ENCODE assay signal across 22 cellular contexts in the genomic region with DNA sequence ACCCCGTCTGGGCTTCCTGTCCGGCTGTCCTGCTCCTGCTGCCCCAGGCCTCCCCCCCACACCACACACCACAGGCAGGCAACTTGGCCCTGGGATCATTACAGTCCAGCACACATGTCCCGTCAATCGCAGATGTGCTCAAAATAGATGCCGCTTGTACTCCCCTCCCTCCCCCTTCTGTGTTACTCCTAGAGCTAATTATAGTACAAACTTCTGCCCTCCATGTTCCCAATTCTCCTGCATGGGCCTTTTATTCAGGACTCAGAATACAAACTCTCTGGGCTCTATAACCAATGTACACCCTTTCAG. TPM values are rescaled to one million over a fixed set of nuclear protein-coding genes. Genes with fewer than 3 reads are reported as not detected.
A peak's percentile ranks its signal among the peaks of the same experiment; 100 is the strongest.
DNase-seq lines count a peak whose midpoint lies in the region; ATAC-seq and TF ChIP-seq lines count a peak whose summit lies in the region.
"Had no signal": no experiment of that assay in that cellular context is flagged by ENCODE, and none has a peak within 500 bp of the region (broad histone marks: within the 10 kb centered on the region; RNA-seq: fewer than 3 reads in every experiment).

A gene with protein sequence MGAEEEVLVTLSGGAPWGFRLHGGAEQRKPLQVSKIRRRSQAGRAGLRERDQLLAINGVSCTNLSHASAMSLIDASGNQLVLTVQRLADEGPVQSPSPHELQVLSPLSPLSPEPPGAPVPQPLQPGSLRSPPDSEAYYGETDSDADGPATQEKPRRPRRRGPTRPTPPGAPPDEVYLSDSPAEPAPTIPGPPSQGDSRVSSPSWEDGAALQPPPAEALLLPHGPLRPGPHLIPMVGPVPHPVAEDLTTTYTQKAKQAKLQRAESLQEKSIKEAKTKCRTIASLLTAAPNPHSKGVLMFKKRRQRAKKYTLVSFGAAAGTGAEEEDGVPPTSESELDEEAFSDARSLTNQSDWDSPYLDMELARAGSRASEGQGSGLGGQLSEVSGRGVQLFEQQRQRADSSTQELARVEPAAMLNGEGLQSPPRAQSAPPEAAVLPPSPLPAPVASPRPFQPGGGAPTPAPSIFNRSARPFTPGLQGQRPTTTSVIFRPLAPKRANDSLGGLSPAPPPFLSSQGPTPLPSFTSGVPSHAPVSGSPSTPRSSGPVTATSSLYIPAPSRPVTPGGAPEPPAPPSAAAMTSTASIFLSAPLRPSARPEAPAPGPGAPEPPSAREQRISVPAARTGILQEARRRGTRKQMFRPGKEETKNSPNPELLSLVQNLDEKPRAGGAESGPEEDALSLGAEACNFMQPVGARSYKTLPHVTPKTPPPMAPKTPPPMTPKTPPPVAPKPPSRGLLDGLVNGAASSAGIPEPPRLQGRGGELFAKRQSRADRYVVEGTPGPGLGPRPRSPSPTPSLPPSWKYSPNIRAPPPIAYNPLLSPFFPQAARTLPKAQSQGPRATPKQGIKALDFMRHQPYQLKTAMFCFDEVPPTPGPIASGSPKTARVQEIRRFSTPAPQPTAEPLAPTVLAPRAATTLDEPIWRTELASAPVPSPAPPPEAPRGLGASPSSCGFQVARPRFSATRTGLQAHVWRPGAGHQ (minus strand): TSS at position 40 of the 309 bp plus-strand sequence. CDS start 107 bp downstream, outside the sequence.

- peak; percentile 91 to 92 for DNase-seq in SJCRH30
- DNase-seq in lower lobe of right lung, result no peak
- DNase-seq in type B pancreatic cell (ENCODE audit: extremely low spot score, unreplicated experiment), result no peak
- no peak for DNase-seq in NCI-H1436 treated with DMSO at 0.1 percent for 48 hours (lab: John Stamatoyannopoulos, UW)
- DNase-seq in hepatocyte (ENCODE audit: low spot score), result no peak
- DNase-seq: activated CD4-positive, alpha-beta T cell treated with anti-CD3 and anti-CD28 coated beads, Interleukin-2, amount 10 ng/mL, durations not matched to agents 7 days and 5 days; activated naive CD4-positive, alpha-beta T cell treated with Interleukin-2 at 50 U/mL for 16 hours; dermis blood vessel endothelial cell; foreskin melanocyte; GOT3; midbrain; NCI-H1694; NCI-H748 treated with DMSO at 0.1 percent for 48 hours; OCI-M1; retina; SIG-M5; trophoblast cell had no signal

- H3K36me3 ChIP-seq in SJCRH30 (no peaks in the 10 kb centered on the region), gastroesophageal sphincter (no peaks in the 10 kb centered on the region), lower lobe of right lung (no peaks in the 10 kb centered on the region), hepatocyte (replicated peaks; ENCODE audit: insufficient read depth, low read depth) (no peaks in the 10 kb centered on the region)
- H3K36me3 ChIP-seq: neutrophil had no signal

- H3K79me2 ChIP-seq in hepatocyte, result no peaks in the 10 kb centered on the region

- H3K4me2 ChIP-seq in hepatocyte, result no peak within 1 kb of the TSS

- no peak within 1 kb of the TSS for H3K4me3 Mint-ChIP-seq in type B pancreatic cell
- H3K4me3 Mint-ChIP-seq: activated CD4-positive, alpha-beta T cell treated with anti-CD3 and anti-CD28 coated beads, Interleukin-2, amount 10 ng/mL, durations not matched to agents 7 days and 5 days; stimulated activated memory B cell treated with anti-CD40 and anti-IgM and Interleukin-4, amounts not matched to agents 10 μg/mL and 1 μg/mL and 100 μg/mL, for 72 hours had no signal

- ATAC-seq in gastroesophageal sphincter (peak; percentile 80), lower lobe of right lung (peak; percentile 41 to 44), HG03025 (IDR thresholded peaks at IDR 0.05; ENCODE audit: low FRiP score, unreplicated experiment) (no peak)
- ATAC-seq: stimulated activated memory B cell treated with anti-CD40 and anti-IgM and Interleukin-4, amounts not matched to agents 10 μg/mL and 1 μg/mL and 100 μg/mL, for 72 hours had no signal

- H3K9me3 ChIP-seq in SJCRH30 (replicated peaks) (no peaks in the 10 kb centered on the region), gastroesophageal sphincter (no peaks in the 10 kb centered on the region), lower lobe of right lung (no peaks in the 10 kb centered on the region), hepatocyte (ENCODE audit: low read depth) (no peaks in the 10 kb centered on the region)
- H3K9me3 ChIP-seq: neutrophil had no signal

- H3K27ac ChIP-seq in SJCRH30, result peak within 1 kb of the TSS; percentile 75
- peak within 1 kb of the TSS in 3 of 4 donors; percentile 65 to 74 (median 66) for H3K27ac ChIP-seq in gastroesophageal sphincter
- no peak within 1 kb of the TSS for H3K27ac ChIP-seq in lower lobe of right lung
- no peak within 1 kb of the TSS for H3K27ac ChIP-seq in hepatocyte
- H3K27ac ChIP-seq: neutrophil had no signal

- intact Hi-C loops in lower lobe of right lung (cut with DNase I), result no loop called here

- no peaks in the 10 kb centered on the region for H3K27me3 Mint-ChIP-seq in type B pancreatic cell
- H3K27me3 Mint-ChIP-seq: activated CD4-positive, alpha-beta T cell treated with anti-CD3 and anti-CD28 coated beads, Interleukin-2, amount 10 ng/mL, durations not matched to agents 7 days and 5 days had no signal

- no peak for TF ChIP-seq POLR2A in gastroesophageal sphincter (IDR thresholded peaks at IDR 0.05)

- H3K27me3 ChIP-seq in SJCRH30 (no peaks in the 10 kb centered on the region), gastroesophageal sphincter (no peaks in the 10 kb centered on the region), lower lobe of right lung (ENCODE audit: low read depth) (no peaks in the 10 kb centered on the region), hepatocyte (no peaks in the 10 kb centered on the region)

- no peaks in the 10 kb centered on the region for H3K9me2 ChIP-seq in hepatocyte (replicated peaks; ENCODE audit: insufficient read depth)

- no peaks in the 10 kb centered on the region for H4K20me1 ChIP-seq in hepatocyte (ENCODE audit: insufficient read depth, poor library complexity, severe bottlenecking)

- no peak for TF ChIP-seq CTCF in gastroesophageal sphincter (IDR thresholded peaks at IDR 0.05)
- TF ChIP-seq CTCF in lower lobe of right lung (IDR thresholded peaks at IDR 0.05), result no peak
- TF ChIP-seq CTCF in type B pancreatic cell (conservative IDR thresholded peaks at IDR 0.05), result no peak
- TF ChIP-seq CTCF in hepatocyte (IDR thresholded peaks at IDR 0.05; ENCODE audit: poor library complexity), result no peak

- peak within 1 kb of the TSS; percentile 44 for H3K4me3 ChIP-seq in SJCRH30
- no peak within 1 kb of the TSS for H3K4me3 ChIP-seq in gastroesophageal sphincter
- H3K4me3 ChIP-seq in lower lobe of right lung, result no peak within 1 kb of the TSS
- no peak within 1 kb of the TSS for H3K4me3 ChIP-seq in hepatocyte

- peaks cover 5% of the 10 kb centered on the region for H3K4me1 Mint-ChIP-seq in type B pancreatic cell (ENCODE audit: unreplicated experiment)
- H3K4me1 Mint-ChIP-seq: activated CD4-positive, alpha-beta T cell treated with anti-CD3 and anti-CD28 coated beads, Interleukin-2, amount 10 ng/mL, durations not matched to agents 7 days and 5 days had no signal

- peak within 1 kb of the TSS; percentile 85 for H3K27ac Mint-ChIP-seq in type B pancreatic cell
- H3K27ac Mint-ChIP-seq: activated CD4-positive, alpha-beta T cell treated with anti-CD3 and anti-CD28 coated beads, Interleukin-2, amount 10 ng/mL, durations not matched to agents 7 days and 5 days; stimulated activated memory B cell treated with anti-CD40 and anti-IgM and Interleukin-4, amounts not matched to agents 10 μg/mL and 1 μg/mL and 100 μg/mL, for 72 hours had no signal

- no peak within 1 kb of the TSS for H2AFZ ChIP-seq in hepatocyte

- peaks cover 16% of the 10 kb centered on the region for H3K4me1 ChIP-seq in SJCRH30
- peaks cover 0 to 24% (median 6%) of the 10 kb centered on the region in 3 donors for H3K4me1 ChIP-seq in gastroesophageal sphincter
- H3K4me1 ChIP-seq in lower lobe of right lung, result no peaks in the 10 kb centered on the region
- no peaks in the 10 kb centered on the region for H3K4me1 ChIP-seq in hepatocyte (ENCODE audit: insufficient read depth)

- H3K9me3 Mint-ChIP-seq in type B pancreatic cell, result no peaks in the 10 kb centered on the region
- H3K9me3 Mint-ChIP-seq: activated CD4-positive, alpha-beta T cell treated with anti-CD3 and anti-CD28 coated beads, Interleukin-2, amount 10 ng/mL, durations not matched to agents 7 days and 5 days; stimulated activated memory B cell treated with anti-CD40 and anti-IgM and Interleukin-4, amounts not matched to agents 10 μg/mL and 1 μg/mL and 100 μg/mL, for 72 hours had no signal

- WGBS in gastroesophageal sphincter (ENCODE audit: low coverage in 1 of 2), 2 donors, result 32 to 40% methylated on average over 2 to 3 of the region's 5 CpGs
- 94% methylated on average over 5 of the region's 5 CpGs for WGBS in hepatocyte (ENCODE audit: low lambda C conversion rate, missing lambda C conversion rate)

- no peak for TF ChIP-seq EP300 in gastroesophageal sphincter (IDR thresholded peaks at IDR 0.05)

- no peaks in the 10 kb centered on the region for H3K36me3 Mint-ChIP-seq in type B pancreatic cell
- H3K36me3 Mint-ChIP-seq: stimulated activated memory B cell treated with anti-CD40 and anti-IgM and Interleukin-4, amounts not matched to agents 10 μg/mL and 1 μg/mL and 100 μg/mL, for 72 hours had no signal

RNA-seq across cellular contexts. Expression of the gene that starts here (rescaled TPM):
- 1.8 and 2.1 TPM in 2 replicates for total RNA-seq in SJCRH30 (2014; rRNA removed; shearing (Covaris generic))
- total RNA-seq in gastroesophageal sphincter (under 1 TPM in 2 of 4 donors, not detected in 2; 0.15 to 0.16 TPM), lower lobe of right lung (0.32 TPM), type B pancreatic cell (ENCODE audit: low replicate concordance) (0.27 TPM in 1 of 2 replicates, not detected in the other), hepatocyte (not detected in 2 replicates)
- 0.40 TPM in 1 of 2 replicates, not detected in the other for polyA plus RNA-seq in hepatocyte
- total RNA-seq: activated CD4-positive, alpha-beta T cell treated with anti-CD3 and anti-CD28 coated beads, Interleukin-2, amount 10 ng/mL, durations not matched to agents 7 days and 5 days; dermis blood vessel endothelial cell; M059J had no signal

Comparison
In these comparisons a context has a peak if more than half of its experiments do, and no peak if none do; other contexts are left out.
1. Peak in ATAC-seq and H3K27ac ChIP-seq in gastroesophageal sphincter; RNA of the gene not detected or under 1 TPM.
2. Peak in ATAC-seq in lower lobe of right lung; RNA of the gene not detected or under 1 TPM.
3. DNase-seq: peak in SJCRH30 (2 of 2); none in lower lobe of right lung (single experiment), type B pancreatic cell (single experiment), NCI-H1436 treated with DMSO at 0.1 percent for 48 hours (single experiment) and hepatocyte (single experiment).